ENCODE assay signal across 8 cellular contexts in the genomic region with DNA sequence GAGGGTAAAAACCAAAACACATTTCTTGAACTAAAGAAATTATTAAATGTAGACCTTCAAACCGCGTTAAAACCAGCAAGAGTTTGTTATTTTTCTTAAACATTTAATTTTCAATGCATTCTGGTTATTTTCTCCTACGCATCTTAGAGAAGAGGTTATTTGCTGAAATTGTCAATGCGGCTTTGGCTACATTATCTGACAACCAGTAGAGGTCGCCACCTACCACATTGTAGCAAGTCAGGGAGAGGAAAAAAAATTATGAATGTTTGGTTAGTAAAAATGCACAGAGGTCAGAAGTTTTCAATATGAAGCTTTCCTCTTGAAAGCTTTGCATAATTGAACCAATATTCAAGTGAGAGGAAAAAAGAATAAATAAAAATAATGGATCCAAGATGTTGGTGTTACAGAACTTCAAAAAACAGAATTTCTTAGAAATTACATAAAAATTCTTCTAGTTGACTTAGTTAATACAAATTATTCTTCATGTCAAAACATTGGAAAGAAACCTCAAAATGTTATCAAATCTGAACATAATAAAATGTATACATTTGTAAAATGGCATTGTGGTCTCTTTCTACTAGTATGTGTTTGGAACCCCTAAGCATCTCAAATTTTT.
DNase-seq lines count a peak whose midpoint lies in the region; ATAC-seq, FAIRE-seq and TF ChIP-seq lines count a peak whose summit lies in the region.

No MANE protein-coding gene starts in this region.

- H3K9me3 ChIP-seq in right atrium auricular region (no peaks in the 10 kb centered on the region), right cardiac atrium (ENCODE audit: control insufficient read depth, low read length) (no peaks in the 10 kb centered on the region), GM23248 (ENCODE audit: low read depth) (no peaks in the 10 kb centered on the region), H1 (ENCODE audit: insufficient read depth in 2 of 2, low read depth in 1 of 2, low read length in 1 of 2) (no peaks in the 10 kb centered on the region)
- H3K9me3 ChIP-seq in naive thymus-derived CD4-positive, alpha-beta T cell (ENCODE audit: control insufficient read depth in 2 of 3, low read length in 3 of 3), result no peaks in the 10 kb centered on the region

- no peaks in the 10 kb centered on the region for H3K4me1 ChIP-seq in right atrium auricular region
- no peaks in the 10 kb centered on the region for H3K4me1 ChIP-seq in right cardiac atrium (ENCODE audit: control insufficient read depth, insufficient read depth, low read length)
- H3K4me1 ChIP-seq in GM23248 (ENCODE audit: insufficient read depth), result no peaks in the 10 kb centered on the region
- no peaks in the 10 kb centered on the region for H3K4me1 ChIP-seq in H1 (replicated peaks in 1 of 4; ENCODE audit: control insufficient read depth in 3 of 4, insufficient read depth in 4 of 4, low read length in 3 of 4)
- no peaks in the 10 kb centered on the region for H3K4me1 ChIP-seq in naive thymus-derived CD4-positive, alpha-beta T cell (ENCODE audit: control insufficient read depth in 2 of 2, insufficient read depth in 2 of 2, low read length in 2 of 2)

- no peak overlapping the region for H2BK120ac ChIP-seq in H1 (replicated peaks; ENCODE audit: low read depth, low read length)

- no peak overlapping the region for H3K4ac ChIP-seq in H1 (replicated peaks; ENCODE audit: insufficient read length, low read depth, low read length)

- CTCF ChIA-PET in RWPE1 (lab: Yijun Ruan, JAX), result interaction anchor here (0.6 to 1.1 kb wide), 3 partner anchors 87 to 1014 kb away, joined by 3 to 6 read pairs (median 3); no protein-coding TSS in a partner anchor
- CTCF ChIA-PET in H1 (lab: Charles Lee; ENCODE audit: partially characterized antibody), result interaction anchor here (0.7 to 4.1 kb wide), 10 partner anchors 9 to 1716 kb away, joined by 3 to 27 read pairs (median 4); a partner anchor contains a TSS
- CTCF ChIA-PET in naive thymus-derived CD4-positive, alpha-beta T cell (lab: Charles Lee), result no interaction called here

- no peak overlapping the region for H3K56ac ChIP-seq in H1 (replicated peaks; ENCODE audit: insufficient read length, low read depth, low read length)

- H4K8ac ChIP-seq in H1 (ENCODE audit: extremely low read depth, insufficient read depth, low read length), result no peak overlapping the region

- H2BK15ac ChIP-seq in H1 (ENCODE audit: low read length), result no peak overlapping the region

- H3K4me3 ChIP-seq in right atrium auricular region (no peak overlapping the region), right cardiac atrium (ENCODE audit: low read length) (no peak overlapping the region), GM23248 (no peak overlapping the region), LNCaP clone FGC (ENCODE audit: low read depth, low read length) (no peak overlapping the region), H1 (ENCODE audit: extremely low read depth in 1 of 4, insufficient read depth in 2 of 4, low read depth in 3 of 4, low read length in 4 of 4) (no peak overlapping the region)
- no peak overlapping the region for H3K4me3 ChIP-seq in naive thymus-derived CD4-positive, alpha-beta T cell (ENCODE audit: low read length)

- 9% methylated on average over 5 of the region's 5 CpGs for WGBS in right cardiac atrium
- 4 to 6% methylated on average over 5 of the region's 5 CpGs for WGBS in GM23248 (ENCODE audit: low coverage in 1 of 2, low lambda C conversion rate in 2 of 2, missing lambda C conversion rate in 2 of 2), 2 experiments
- 20% methylated on average over 5 of the region's 5 CpGs; no CpG with 5 or more reads in 1 of the 2 experiments for WGBS in H1 (ENCODE audit: extremely low coverage in 1 of 2, insufficient coverage in 1 of 2, insufficient read length in 1 of 2, insufficient replicate concordance in 2 of 2, low coverage in 1 of 2, low lambda C conversion rate in 2 of 2, missing lambda C conversion rate in 1 of 2), 2 experiments

- H3K36me3 Mint-ChIP-seq in naive thymus-derived CD4-positive, alpha-beta T cell, result no peaks in the 10 kb centered on the region

- no peak overlapping the region for H3K14ac ChIP-seq in H1 (ENCODE audit: insufficient read length)

- in situ Hi-C loops in GM23248 (cut with MboI), result no loop called here

- H3K18ac ChIP-seq in H1 (ENCODE audit: extremely low read depth, low read length), result no peak overlapping the region

- TF ChIP-seq CTCF in right atrium auricular region (IDR thresholded peaks at IDR 0.05) (peak; percentile 68 to 87), LNCaP clone FGC (IDR thresholded peaks at IDR 0.05; ENCODE audit: control insufficient read depth, extremely low read depth, insufficient read depth) (peak; percentile 91), RWPE1 (conservative IDR thresholded peaks at IDR 0.05; ENCODE audit: low read depth) (peak; percentile 90), H1 (IDR thresholded peaks at IDR 0.05; ENCODE audit: control extremely low read depth in 1 of 3, insufficient read depth in 1 of 3, low read depth in 1 of 3, low read length in 3 of 3) (peak in 2 of 3 experiments; percentile 58 to 76; a peak in 3 of 4 replicates)

- H4K5ac ChIP-seq in H1 (ENCODE audit: insufficient read length, low read depth, low read length), result no peak overlapping the region

- no peak for DNase-seq in right atrium auricular region (ENCODE audit: low spot score)
- DNase-seq in right cardiac atrium, result no peak
- peak; percentile 78 for DNase-seq in GM23248
- peak; percentile 43 for DNase-seq in LNCaP clone FGC (ENCODE audit: low read depth)
- DNase-seq in RWPE1 (ENCODE audit: low spot score), result peak; percentile 34
- no peak for DNase-seq in H1 (ENCODE audit: low read depth in 1 of 2, low spot score in 2 of 2)
- peak in 2 of 9 donors; percentile 13 to 27 for DNase-seq in naive thymus-derived CD4-positive, alpha-beta T cell
- no peak for DNase-seq in NK-92 treated with Interleukin-12 subunit alpha and Interleukin-12 subunit beta, amount 100 ng/mL, for 24 hours (lab: John Stamatoyannopoulos, UW)

- H3K4me1 Mint-ChIP-seq in naive thymus-derived CD4-positive, alpha-beta T cell, result no peaks in the 10 kb centered on the region

- POLR2A ChIA-PET in RWPE1 (lab: Yijun Ruan, JAX; ENCODE audit: low non-redundant PET), result no interaction called here
- POLR2A ChIA-PET in H1 (lab: Charles Lee; ENCODE audit: partially characterized antibody), result no interaction called here
- POLR2A ChIA-PET in naive thymus-derived CD4-positive, alpha-beta T cell (lab: Charles Lee), result no interaction called here

- H3K36me3 ChIP-seq in right atrium auricular region (no peaks in the 10 kb centered on the region), GM23248 (ENCODE audit: low read depth) (no peaks in the 10 kb centered on the region), H1 (ENCODE audit: control insufficient read depth in 2 of 4, insufficient read depth in 4 of 4, low read length in 3 of 4) (no peaks in the 10 kb centered on the region)
- H3K36me3 ChIP-seq in naive thymus-derived CD4-positive, alpha-beta T cell (ENCODE audit: control insufficient read depth in 2 of 3, insufficient read depth in 3 of 3, low read length in 3 of 3), result no peaks in the 10 kb centered on the region

- no peak overlapping the region for H3K27ac Mint-ChIP-seq in naive thymus-derived CD4-positive, alpha-beta T cell

- H3K27me3 ChIP-seq in right atrium auricular region (no peaks in the 10 kb centered on the region), right cardiac atrium (ENCODE audit: control insufficient read depth, insufficient read depth) (no peaks in the 10 kb centered on the region), GM23248 (replicated peaks; ENCODE audit: insufficient read depth) (no peaks in the 10 kb centered on the region), H1 (replicated peaks in 1 of 4; ENCODE audit: control insufficient read depth in 3 of 4, extremely low read depth in 1 of 4, insufficient read depth in 3 of 4, low read length in 3 of 4) (no peaks in the 10 kb centered on the region)
- no peaks in the 10 kb centered on the region for H3K27me3 ChIP-seq in naive thymus-derived CD4-positive, alpha-beta T cell (ENCODE audit: control insufficient read depth in 2 of 2, insufficient read depth in 2 of 2, low read length in 2 of 2)

- no peak overlapping the region for H3K27ac ChIP-seq in right atrium auricular region
- no peak overlapping the region for H3K27ac ChIP-seq in right cardiac atrium (ENCODE audit: low read length)
- H3K27ac ChIP-seq in GM23248, result no peak overlapping the region
- no peak overlapping the region for H3K27ac ChIP-seq in RWPE1
- H3K27ac ChIP-seq in H1 (ENCODE audit: low read depth, low read length), result no peak overlapping the region
- H3K27ac ChIP-seq in naive thymus-derived CD4-positive, alpha-beta T cell (ENCODE audit: low read depth, low read length), result no peak overlapping the region

- no peaks in the 10 kb centered on the region for H3K9me2 ChIP-seq in GM23248 (ENCODE audit: insufficient read depth)

- no peak overlapping the region for H2AK5ac ChIP-seq in H1 (ENCODE audit: low read depth, low read length)

- peaks cover 0 to 4% (median 0%) of the 10 kb centered on the region in 11 donors for H3K9me3 Mint-ChIP-seq in naive thymus-derived CD4-positive, alpha-beta T cell

- no peaks in the 10 kb centered on the region for H3F3A ChIP-seq in GM23248 (ENCODE audit: insufficient read depth)

- no peak overlapping the region for H2BK20ac ChIP-seq in H1 (ENCODE audit: low read length)

- H3K79me2 ChIP-seq in GM23248 (ENCODE audit: insufficient read depth), result no peaks in the 10 kb centered on the region
- H3K79me2 ChIP-seq in H1 (ENCODE audit: control insufficient read depth in 1 of 2, insufficient read depth in 2 of 2, low read length in 2 of 2), result no peaks in the 10 kb centered on the region

- H3K23ac ChIP-seq in H1 (ENCODE audit: insufficient read length), result no peak overlapping the region

- no peak for TF ChIP-seq POLR2A in H1 (IDR thresholded peaks at IDR 0.05; ENCODE audit: control extremely low read depth in 1 of 2, low read depth in 2 of 2, low read length in 2 of 2)

- intact Hi-C loops in right cardiac atrium (cut with DNase I), result no loop called here
- intact Hi-C loops in naive thymus-derived CD4-positive, alpha-beta T cell (cut with micrococcal nuclease), result loop anchor here (1.0 to 2.0 kb wide), 2 partner anchors 1296 kb away; no protein-coding TSS in a partner anchor

- no peak for TF ChIP-seq EP300 in H1 (IDR thresholded peaks at IDR 0.05; ENCODE audit: borderline replicate concordance in 1 of 2, low read depth in 2 of 2, low read length in 2 of 2)

- H3K4me2 ChIP-seq in GM23248 (ENCODE audit: unreplicated experiment) (no peak overlapping the region), H1 (ENCODE audit: insufficient read depth in 1 of 2, low read depth in 2 of 2, low read length in 2 of 2) (no peak overlapping the region)

- H4K91ac ChIP-seq in H1 (replicated peaks; ENCODE audit: insufficient read length, low read length), result no peak overlapping the region

- FAIRE-seq in H1 (lab: Jason Lieb, UNC), result peak; percentile 88

- H3K79me1 ChIP-seq in H1 (ENCODE audit: low read depth, low read length), result no peaks in the 10 kb centered on the region

- TF ChIP-seq RAD21 in H1 (IDR thresholded peaks at IDR 0.05 in 1 of 2, conservative IDR thresholded peaks at IDR 0.05 in 1 of 2; ENCODE audit: low read depth in 2 of 2, low read length in 2 of 2), result peak; percentile 82 to 85

- no peaks in the 10 kb centered on the region for H3K23me2 ChIP-seq in H1 (ENCODE audit: low read depth, low read length)

- no peak overlapping the region for H2BK5ac ChIP-seq in H1 (ENCODE audit: low read depth, low read length)

- no peak overlapping the region for H3K9ac ChIP-seq in GM23248
- H3K9ac ChIP-seq in H1 (replicated peaks in 1 of 4; ENCODE audit: extremely low read depth in 1 of 4, low read depth in 3 of 4, low read length in 3 of 4), result no peak overlapping the region

- H3K4me3 Mint-ChIP-seq in naive thymus-derived CD4-positive, alpha-beta T cell, result no peak overlapping the region

- H2AFZ ChIP-seq in GM23248, result peak overlapping the region; percentile 18; the same call in 1 of the 2 replicates
- H2AFZ ChIP-seq in H1 (ENCODE audit: low read length), result no peak overlapping the region

- H3K27me3 Mint-ChIP-seq in naive thymus-derived CD4-positive, alpha-beta T cell, result peaks cover 0 to 6% (median 4%) of the 10 kb centered on the region in 5 donors

- no peak for ATAC-seq in right cardiac atrium
- ATAC-seq in naive thymus-derived CD4-positive, alpha-beta T cell, result peak; percentile 60

- H4K20me1 ChIP-seq in GM23248 (ENCODE audit: insufficient read depth) (no peaks in the 10 kb centered on the region), H1 (replicated peaks in 1 of 2; ENCODE audit: control insufficient read depth in 1 of 2, insufficient read depth in 2 of 2, low read length in 2 of 2) (no peaks in the 10 kb centered on the region)

- H2BK12ac ChIP-seq in H1 (ENCODE audit: low read depth, low read length), result no peak overlapping the region

Comparison
In these comparisons a context has a peak if more than half of its experiments do, and no peak if none do; other contexts are left out.
1. DNase-seq: peak in GM23248 (single experiment), LNCaP clone FGC (single experiment) and RWPE1 (single experiment); none in right atrium auricular region (single experiment), right cardiac atrium (0 of 3), H1 (0 of 2) and NK-92 treated with Interleukin-12 subunit alpha and Interleukin-12 subunit beta, amount 100 ng/mL, for 24 hours (single experiment).
2. intact Hi-C loops: an anchor here in naive thymus-derived CD4-positive, alpha-beta T cell (1.0 to 2.0 kb wide); none called in right cardiac atrium.
3. Peak in every context shown above with its lines, with median percentiles within 50 percentile points of each other: CTCF ChIP-seq.